Comparison of ENCODE assay signal across 8 cellular contexts in genomic region chr1:1630191-1630964, GRCh38. TPM values are rescaled to one million over a fixed set of nuclear protein-coding genes. Genes with fewer than 3 reads are reported as not detected.
DNase-seq lines count a peak whose midpoint lies in the region; ATAC-seq lines count a peak whose summit lies in the region.

No MANE protein-coding gene starts in this region.

- peaks cover 14% of the 10 kb centered on the region for H3K36me3 Mint-ChIP-seq in central memory CD8-positive, alpha-beta T cell (ENCODE audit: insufficient read depth)

- peak overlapping the region; percentile 85 for H3K4me3 Mint-ChIP-seq in central memory CD8-positive, alpha-beta T cell

- peak overlapping the region; percentile 94 for H3K27ac Mint-ChIP-seq in central memory CD8-positive, alpha-beta T cell (ENCODE audit: low read depth)

- H3K27me3 Mint-ChIP-seq in central memory CD8-positive, alpha-beta T cell: no peaks in the 10 kb centered on the region

- H3K4me3 ChIP-seq in Jurkat, Clone E6-1 (ENCODE audit: low read length): peak overlapping the region; percentile 36

- peaks cover 8% of the 10 kb centered on the region for H3K4me1 Mint-ChIP-seq in central memory CD8-positive, alpha-beta T cell

- no peaks in the 10 kb centered on the region for H3K9me3 Mint-ChIP-seq in central memory CD8-positive, alpha-beta T cell

- peak; percentile 94 for DNase-seq in Jurkat, Clone E6-1 (ENCODE audit: low read depth, low spot score)
- peak; percentile 92 for DNase-seq in activated CD4-positive, alpha-beta T cell treated with anti-CD3 and anti-CD28 coated beads for 1 hour
- peak; percentile 90 to 97 for DNase-seq in central memory CD8-positive, alpha-beta T cell (ENCODE audit: low spot score in 2 of 2)
- DNase-seq in lung microvascular endothelial cell (ENCODE audit: low read depth in 2 of 2) (peak; percentile 60 to 82), EL (no peak), UCSD-AML1 (lab: John Stamatoyannopoulos, UW; ENCODE audit: unreplicated experiment) (no peak)
- peak; percentile 83 to 91 for DNase-seq in stimulated activated CD8-positive, alpha-beta memory T cell treated with anti-CD3 and anti-CD28 coated beads, Interleukin-4, amount 100 ng/mL, for 4 hours (ENCODE audit: low read depth in 2 of 2, low spot score in 1 of 2)

- peak; percentile 71 for ATAC-seq in GM19397 (IDR thresholded peaks at IDR 0.05; ENCODE audit: unreplicated experiment)
- ATAC-seq in central memory CD8-positive, alpha-beta T cell (replicated peaks; ENCODE audit: extremely low read depth, poor library complexity, severe bottlenecking): peak; percentile 71

RNA-seq across cellular contexts. Expression of gene MMP23B, which starts 1.6 kb away (rescaled TPM):
- 2.2 TPM for polyA plus RNA-seq in Jurkat, Clone E6-1 (2012; ENCODE audit: insufficient read depth, insufficient read length)
- 0.44 and 1.2 TPM in 2 replicates for total RNA-seq in lung microvascular endothelial cell

RNA-seq across cellular contexts. Expression of gene MIB2, which starts 15.1 kb away (rescaled TPM):
- polyA plus RNA-seq in Jurkat, Clone E6-1 (2012; ENCODE audit: insufficient read depth, insufficient read length): 39.1 TPM
- 20.5 and 51.6 TPM in 2 replicates for total RNA-seq in lung microvascular endothelial cell

RNA-seq across cellular contexts. Expression of gene CDK11B, which starts 28.4 kb away (rescaled TPM):
- polyA plus RNA-seq in Jurkat, Clone E6-1 (2012; ENCODE audit: insufficient read depth, insufficient read length): 77.6 TPM
- 4.6 and 5.8 TPM in 2 replicates for total RNA-seq in lung microvascular endothelial cell

RNA-seq across cellular contexts. Expression of gene FNDC10, which starts 30.4 kb away (rescaled TPM):
- polyA plus RNA-seq in Jurkat, Clone E6-1 (2012; ENCODE audit: insufficient read depth, insufficient read length): 13.2 TPM
- 0.44 and 0.99 TPM in 2 replicates for total RNA-seq in lung microvascular endothelial cell

RNA-seq across cellular contexts. Expression of gene SSU72, which starts 55.7 kb away (rescaled TPM):
- polyA plus RNA-seq in Jurkat, Clone E6-1 (2012; ENCODE audit: insufficient read depth, insufficient read length): 67.7 TPM
- 49.3 and 50.8 TPM in 2 replicates for total RNA-seq in lung microvascular endothelial cell

Comparison
In these comparisons a context has a peak if more than half of its experiments do, and no peak if none do; other contexts are left out.
1. DNase-seq: peak in Jurkat, Clone E6-1 (single experiment), activated CD4-positive, alpha-beta T cell treated with anti-CD3 and anti-CD28 coated beads for 1 hour (single experiment), central memory CD8-positive, alpha-beta T cell (2 of 2), lung microvascular endothelial cell (2 of 2) and stimulated activated CD8-positive, alpha-beta memory T cell treated with anti-CD3 and anti-CD28 coated beads, Interleukin-4, amount 100 ng/mL, for 4 hours (2 of 2); none in EL (single experiment) and UCSD-AML1 (single experiment).